ENCODE assay signal across 13 cellular contexts in the genomic region with DNA sequence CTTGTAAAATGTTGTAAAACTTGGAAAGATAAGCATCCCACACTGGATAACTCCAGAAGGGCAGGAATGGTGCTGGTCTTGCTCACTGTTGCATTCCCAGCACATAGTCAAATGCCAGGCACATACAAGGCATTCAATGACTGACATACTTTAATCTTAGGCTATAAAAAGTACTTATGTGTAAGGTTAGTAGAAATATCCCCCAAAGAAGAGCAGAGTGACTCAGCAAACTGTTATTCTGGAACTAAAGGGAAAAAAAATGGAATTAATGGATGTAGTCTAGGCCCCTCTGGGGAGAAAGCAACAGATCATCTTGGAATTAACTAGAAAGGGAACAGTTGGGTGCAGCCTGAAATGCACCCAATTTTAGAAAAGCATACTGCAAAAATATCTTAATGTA. TPM values are rescaled to one million over a fixed set of nuclear protein-coding genes. Genes with fewer than 3 reads are reported as not detected.
A peak's percentile ranks its signal among the peaks of the same experiment; 100 is the strongest.
DNase-seq lines count a peak whose midpoint lies in the region; ATAC-seq and TF ChIP-seq lines count a peak whose summit lies in the region.
"Had no signal": no experiment of that assay in that cellular context is flagged by ENCODE, and none has a peak within 500 bp of the region (broad histone marks: within the 10 kb centered on the region; RNA-seq: fewer than 3 reads in every experiment).

No MANE protein-coding gene starts in this region.

- POLR2A ChIA-PET in OCI-LY7 (lab: Charles Lee): interaction anchor here (2.0 kb wide), 1 partner anchor 49 kb away, joined by 11 read pairs; no protein-coding TSS in a partner anchor

- CTCF ChIA-PET in OCI-LY7 (lab: Charles Lee; ENCODE audit: unreplicated experiment): no interaction called here

- peaks cover 50% of the 10 kb centered on the region; the same call in 1 of the 2 replicates for H3K79me2 ChIP-seq in OCI-LY7 (ENCODE audit: insufficient read depth, low read depth, low read length)

- no peaks in the 10 kb centered on the region; the same call in 1 of the 2 replicates for H3K9me3 ChIP-seq in OCI-LY7 (ENCODE audit: low read length)
- no peaks in the 10 kb centered on the region for H3K9me3 ChIP-seq in right cardiac atrium (ENCODE audit: control insufficient read depth, low read length)
- H3K9me3 ChIP-seq: A549, BE2C had no signal

- H3K4me1 ChIP-seq in OCI-LY7 (ENCODE audit: insufficient read depth, low read length, poor library complexity, severe bottlenecking) (peaks cover 73% of the 10 kb centered on the region), right cardiac atrium (ENCODE audit: control insufficient read depth, insufficient read depth, low read length) (peaks cover 3% of the 10 kb centered on the region)
- H3K4me1 ChIP-seq: A549, BE2C had no signal

- H3K9me2 ChIP-seq in OCI-LY7 (ENCODE audit: insufficient read depth, low read length): no peaks in the 10 kb centered on the region

- DNase-seq in EH (ENCODE audit: low read depth) (peak; percentile 41), OCI-LY7 (ENCODE audit: low spot score) (no peak), fibroblast of villous mesenchyme (ENCODE audit: low read depth) (peak; percentile 29), right cardiac atrium (no peak)
- DNase-seq in stimulated activated CD4-positive, alpha-beta T cell treated with anti-CD3 and anti-CD28 coated beads, Interleukin-2, amount 100 ng/mL, for 24 hours: no peak
- DNase-seq: BE2C, DMS53, GOT3, H9 had no signal

- ATAC-seq in right cardiac atrium (no peak), GM18868 (IDR thresholded peaks at IDR 0.05; ENCODE audit: unreplicated experiment) (no peak)
- ATAC-seq: A549, GM12878 had no signal

- peak overlapping the region; percentile 98 for H3K4me2 ChIP-seq in OCI-LY7 (ENCODE audit: low read length)
- H3K4me2 ChIP-seq: A549 had no signal

- H3K4me3 ChIP-seq in OCI-LY7 (ENCODE audit: low read depth, low read length, poor library complexity, severe bottlenecking) (no peak overlapping the region), fibroblast of villous mesenchyme (ENCODE audit: low read depth, low read length) (no peak overlapping the region), right cardiac atrium (ENCODE audit: low read length) (no peak overlapping the region)
- H3K4me3 ChIP-seq: A549, GM12878 had no signal

- no peak overlapping the region for H2AFZ ChIP-seq in OCI-LY7 (ENCODE audit: low read length)

- TF ChIP-seq CTCF in OCI-LY7 (conservative IDR thresholded peaks at IDR 0.05; ENCODE audit: low read length) (no peak), fibroblast of villous mesenchyme (IDR thresholded peaks at IDR 0.05; ENCODE audit: insufficient read depth, low read depth, low read length) (no peak)

- no peaks in the 10 kb centered on the region for H3K27me3 ChIP-seq in right cardiac atrium (ENCODE audit: control insufficient read depth, insufficient read depth)
- H3K27me3 ChIP-seq: BE2C had no signal

- H3K36me3 ChIP-seq in OCI-LY7 (ENCODE audit: insufficient read depth, low read length): peaks cover 32% of the 10 kb centered on the region

- intact Hi-C loops in OCI-LY7 (cut with micrococcal nuclease; ENCODE audit: unreplicated experiment): no loop called here
- intact Hi-C loops in right cardiac atrium (cut with DNase I): no loop called here

- peak overlapping the region; percentile 89 for H3K27ac ChIP-seq in OCI-LY7 (ENCODE audit: low read depth, low read length, poor library complexity, severe bottlenecking)
- H3K27ac ChIP-seq in right cardiac atrium (ENCODE audit: low read length): no peak overlapping the region
- H3K27ac ChIP-seq: A549, C4-2B had no signal

- no TSS peak for BruUV-seq in OCI-LY7 (replicated peaks; lab: Mats Ljungman, UMichigan)

- H4K20me1 ChIP-seq in OCI-LY7 (ENCODE audit: insufficient read depth, low read length): no peaks in the 10 kb centered on the region

RNA-seq across cellular contexts. Expression of gene ZBTB14, which starts 9.0 kb away (rescaled TPM):
- total RNA-seq in OCI-LY7 (2014; rRNA removed; shearing (Covaris generic)): 28.1 and 29.6 TPM in 2 replicates
- total RNA-seq in OCI-LY7 (2022): 33.9 and 37.8 TPM in 2 replicates
- 10.6 and 14.2 TPM in 2 replicates for total RNA-seq in fibroblast of villous mesenchyme
- total RNA-seq in right cardiac atrium: 10 to 100 TPM in 1 of 4 donors, 1 to 10 TPM in 3; 8.2 to 10.2 (median 9.6) TPM
- 3.3 TPM for polyA plus RNA-seq in right cardiac atrium

Comparison
In these comparisons a context has a peak if more than half of its experiments do, and no peak if none do; other contexts are left out.
1. DNase-seq: peak in EH (single experiment) and fibroblast of villous mesenchyme (single experiment); none in OCI-LY7 (single experiment), right cardiac atrium (0 of 3) and stimulated activated CD4-positive, alpha-beta T cell treated with anti-CD3 and anti-CD28 coated beads, Interleukin-2, amount 100 ng/mL, for 24 hours (0 of 2).